Comparison of ENCODE assay signal across 8 cellular contexts in genomic region chr14:24162083-24162482, GRCh38. TPM values are rescaled to one million over a fixed set of nuclear protein-coding genes. Genes with fewer than 3 reads are reported as not detected.
DNase-seq lines count a peak whose midpoint lies in the region; ATAC-seq and TF ChIP-seq lines count a peak whose summit lies in the region.

No MANE protein-coding gene starts in this region.

- DNase-seq in EL (peak; percentile 43), fibroblast of villous mesenchyme (ENCODE audit: low read depth) (peak; percentile 35), skeletal muscle cell (ENCODE audit: low read depth) (no peak), GM13977 (ENCODE audit: low spot score) (no peak)
- peak; percentile 37 to 53 for DNase-seq in activated CD4-positive, alpha-beta T cell treated with anti-CD3 and anti-CD28 coated beads, Interleukin-2, amount 50 U/mL, for 48 hours

- H3K4me3 ChIP-seq in fibroblast of villous mesenchyme (ENCODE audit: low read depth, low read length) (peak overlapping the region; percentile 84), skeletal muscle cell (ENCODE audit: low read depth, low read length) (peak overlapping the region; percentile 67)

- in situ Hi-C loops in GM13977 (cut with MboI; ENCODE audit: low pct_unique_long_range_greater_than_20kb, low sequenced_read_pairs, unreplicated experiment), result no loop called here

- no peak for TF ChIP-seq CTCF in fibroblast of villous mesenchyme (IDR thresholded peaks at IDR 0.05; ENCODE audit: insufficient read depth, low read depth, low read length)
- no peak for TF ChIP-seq CTCF in GM13977 (IDR thresholded peaks at IDR 0.05; ENCODE audit: extremely low read depth, insufficient read depth, missing control alignments)

- ATAC-seq in GM19023 (IDR thresholded peaks at IDR 0.05; ENCODE audit: unreplicated experiment) (no peak), HG03378 (IDR thresholded peaks at IDR 0.05; ENCODE audit: unreplicated experiment) (no peak), HG02981 (IDR thresholded peaks at IDR 0.05; ENCODE audit: unreplicated experiment) (no peak)

RNA-seq across cellular contexts. Expression of gene IRF9, which starts 1.0 kb away (rescaled TPM):
- total RNA-seq in fibroblast of villous mesenchyme, result 67.6 and 96.7 TPM in 2 replicates

RNA-seq across cellular contexts. Expression of gene REC8, which starts 9.8 kb away (rescaled TPM):
- total RNA-seq in fibroblast of villous mesenchyme, result 4.2 and 4.7 TPM in 2 replicates

RNA-seq across cellular contexts. Expression of gene RNF31, which starts 14.8 kb away (rescaled TPM):
- total RNA-seq in fibroblast of villous mesenchyme, result 37.4 and 38.0 TPM in 2 replicates

RNA-seq across cellular contexts. Expression of gene PSME2, which starts 15.7 kb away (rescaled TPM):
- total RNA-seq in fibroblast of villous mesenchyme, result 141 and 151 TPM in 2 replicates

RNA-seq across cellular contexts. Expression of gene EMC9, which starts 20.7 kb away (rescaled TPM):
- 9.9 and 17.4 TPM in 2 replicates for total RNA-seq in fibroblast of villous mesenchyme

Comparison
In these comparisons a context has a peak if more than half of its experiments do, and no peak if none do; other contexts are left out.
1. DNase-seq: peak in EL (single experiment), activated CD4-positive, alpha-beta T cell treated with anti-CD3 and anti-CD28 coated beads, Interleukin-2, amount 50 U/mL, for 48 hours (2 of 2) and fibroblast of villous mesenchyme (single experiment); none in skeletal muscle cell (single experiment) and GM13977 (single experiment).